Comparison of ENCODE assay signal across 9 cellular contexts in genomic region chr5:474826-475661, GRCh38. TPM values are rescaled to one million over a fixed set of nuclear protein-coding genes. Genes with fewer than 3 reads are reported as not detected.
DNase-seq lines count a peak whose midpoint lies in the region; ATAC-seq and TF ChIP-seq lines count a peak whose summit lies in the region.
"Had no signal": no experiment of that assay in that cellular context is flagged by ENCODE, and none has a peak within 500 bp of the region (broad histone marks: within the 10 kb centered on the region; RNA-seq: fewer than 3 reads in every experiment).

No MANE protein-coding gene starts in this region.

- peak overlapping the region; percentile 86 for H3K4me3 ChIP-seq in AG09309 (ENCODE audit: control insufficient read depth, low read depth, low read length)
- peak overlapping the region; percentile 12 for H3K4me3 ChIP-seq in HEK293 (ENCODE audit: low read depth, low read length)
- H3K4me3 ChIP-seq in brain microvascular endothelial cell (ENCODE audit: low read depth, low read length): peak overlapping the region; percentile 15
- H3K4me3 ChIP-seq in lower lobe of right lung: peak overlapping the region; percentile 43
- H3K4me3 ChIP-seq: lung had no signal

- DNase-seq in AG09309 (ENCODE audit: low read depth) (no peak), brain microvascular endothelial cell (no peak), lower lobe of right lung (peak; percentile 50), GM10248 (ENCODE audit: extremely low spot score) (no peak), AG08395 (ENCODE audit: low spot score) (no peak)

- CTCF ChIA-PET in HEK293 (lab: Yijun Ruan, JAX): no interaction called here
- CTCF ChIA-PET in GM10248 (lab: Yijun Ruan, JAX): interaction anchor here (1.0 kb wide), 2 partner anchors 9 to 158 kb away, joined by 3 to 4 read pairs; no protein-coding TSS in a partner anchor

- in situ Hi-C loops in brain microvascular endothelial cell (cut with HindIII; ENCODE audit: low pct_ligation_motif_present, low sequenced_read_pairs): no loop called here

- H3K4me1 ChIP-seq in HEK293 (ENCODE audit: control insufficient read depth, insufficient read depth, low read length): peaks cover 11% of the 10 kb centered on the region
- peaks cover 26% of the 10 kb centered on the region for H3K4me1 ChIP-seq in lower lobe of right lung

- H3K9me3 ChIP-seq in HEK293 (ENCODE audit: control insufficient read depth, insufficient read depth, low read depth, low read length) (no peaks in the 10 kb centered on the region), lower lobe of right lung (no peaks in the 10 kb centered on the region)

- no peak for TF ChIP-seq CTCF in AG09309 (IDR thresholded peaks at IDR 0.05; ENCODE audit: control insufficient read depth, insufficient read depth, low read depth, low read length, missing control alignments)
- no peak for TF ChIP-seq CTCF in HEK293 (tag by site-specific recombination; IDR thresholded peaks at IDR 0.05)
- TF ChIP-seq CTCF in brain microvascular endothelial cell (IDR thresholded peaks at IDR 0.05; ENCODE audit: low read depth, low read length, missing control alignments): no peak
- no peak for TF ChIP-seq CTCF in lower lobe of right lung (IDR thresholded peaks at IDR 0.05)
- TF ChIP-seq CTCF in GM10248 (IDR thresholded peaks at IDR 0.05; ENCODE audit: control extremely low read depth, extremely low read depth, low read depth, missing control alignments): no peak

- ATAC-seq in lower lobe of right lung (no peak), GM18502 (IDR thresholded peaks at IDR 0.05; ENCODE audit: poor library complexity, unreplicated experiment) (no peak), HG02852 (IDR thresholded peaks at IDR 0.05; ENCODE audit: unreplicated experiment) (no peak)

- peaks cover 32% of the 10 kb centered on the region for H3K27me3 ChIP-seq in brain microvascular endothelial cell (replicated peaks)
- H3K27me3 ChIP-seq in lower lobe of right lung (ENCODE audit: low read depth): peaks cover 47% of the 10 kb centered on the region

- POLR2A ChIA-PET in HEK293 (lab: Yijun Ruan, JAX): interaction anchor here (0.8 to 3.4 kb wide), 2 partner anchors 57 to 137 kb away, joined by 3 to 17 read pairs; partner anchors contain the start of gene CEP72
- POLR2A ChIA-PET in GM10248 (lab: Yijun Ruan, JAX): no interaction called here

- H3K36me3 ChIP-seq in HEK293 (ENCODE audit: control insufficient read depth in 2 of 2, insufficient read depth in 1 of 2, low read length in 2 of 2): peaks cover 0 to 13% of the 10 kb centered on the region in 2 experiments; a peak in 2 of 3 replicates
- H3K36me3 ChIP-seq in brain microvascular endothelial cell (replicated peaks): peaks cover 2% of the 10 kb centered on the region
- peaks cover 1% of the 10 kb centered on the region for H3K36me3 ChIP-seq in lower lobe of right lung

- intact Hi-C loops in lower lobe of right lung (cut with DNase I): no loop called here

- no peak overlapping the region for H3K27ac ChIP-seq in HEK293 (ENCODE audit: extremely low read depth, low read depth, low read length)
- H3K27ac ChIP-seq in brain microvascular endothelial cell: no peak overlapping the region
- no peak overlapping the region for H3K27ac ChIP-seq in lower lobe of right lung

TF ChIP-seq in HEK293, 187 proteins besides CTCF, POLR2A, EP300 and RAD21:
- 0 out of 2 replicates have a peak, but pooled peaks have one; percentile 43 for TF ChIP-seq ZNF10 (tag by site-specific recombination; IDR thresholded peaks at IDR 0.05)
- no peak for TF ChIP-seq BCL6B (tag by site-specific recombination; IDR thresholded peaks at IDR 0.05)

RNA-seq across cellular contexts. Expression of gene EXOC3, which starts 32.1 kb away (rescaled TPM):
- total RNA-seq in lower lobe of right lung: 58.9 TPM

RNA-seq across cellular contexts. Expression of gene SLC9A3, which starts 49.2 kb away (rescaled TPM):
- 1.1 TPM for total RNA-seq in lower lobe of right lung

Comparison
In these comparisons a context has a peak if more than half of its experiments do, and no peak if none do; other contexts are left out.
1. H3K4me3 ChIP-seq: peak in every context shown above with its lines; median percentile 86 in AG09309; 43 in lower lobe of right lung; 15 in brain microvascular endothelial cell; 12 in HEK293.